ENCODE assay signal across 19 cellular contexts in the genomic region with DNA sequence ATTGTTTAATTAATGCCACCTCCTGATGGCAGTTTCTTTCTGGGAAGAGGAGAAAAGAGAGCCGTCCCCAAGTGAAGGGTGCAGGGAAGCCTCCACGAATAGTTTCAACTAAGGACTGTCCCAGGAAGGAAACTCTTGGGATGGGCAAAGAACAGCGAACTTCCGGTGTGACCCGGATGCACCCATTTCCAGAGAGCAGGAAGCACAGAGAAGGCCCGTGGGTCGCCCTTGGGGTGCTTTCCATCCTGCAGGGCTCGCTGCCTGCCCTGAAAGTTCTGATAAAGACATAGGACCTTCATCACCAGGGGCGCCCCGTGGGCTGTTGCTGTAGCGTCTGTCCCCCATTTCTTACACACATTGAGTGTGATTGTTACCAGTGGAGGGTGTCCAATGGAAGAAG. TPM values are rescaled to one million over a fixed set of nuclear protein-coding genes. Genes with fewer than 3 reads are reported as not detected.
A peak's percentile ranks its signal among the peaks of the same experiment; 100 is the strongest.
DNase-seq lines count a peak whose midpoint lies in the region; ATAC-seq and TF ChIP-seq lines count a peak whose summit lies in the region.
"Had no signal": no experiment of that assay in that cellular context is flagged by ENCODE, and none has a peak within 500 bp of the region (broad histone marks: within the 10 kb centered on the region; RNA-seq: fewer than 3 reads in every experiment).

No MANE protein-coding gene starts in this region.

- H3K27me3 Mint-ChIP-seq in T-helper 2 cell treated with Interferon-gamma antibody and Interleukin-4, amounts not matched to agents 5 μg/mL and 100 μg/mL, for 36 hours (ENCODE audit: low read depth) = no peaks in the 10 kb centered on the region
- H3K27me3 Mint-ChIP-seq in GM23338 (ENCODE audit: insufficient read depth, low read depth, poor library complexity) = peaks cover 6% of the 10 kb centered on the region
- H3K27me3 Mint-ChIP-seq: CD4-positive, alpha-beta memory T cell had no signal

- H3F3A ChIP-seq in GM23338 (replicated peaks; ENCODE audit: low read depth) = peaks cover 6% of the 10 kb centered on the region; the same call in 1 of the 2 replicates

- H3K36me3 ChIP-seq in GM23338 (ENCODE audit: insufficient read depth) = peaks cover 6% of the 10 kb centered on the region

- peaks cover 30% of the 10 kb centered on the region for H4K20me1 ChIP-seq in GM23338 (replicated peaks; ENCODE audit: insufficient read depth)

- H3K9me3 Mint-ChIP-seq in T-helper 2 cell treated with Interferon-gamma antibody and Interleukin-4, amounts not matched to agents 5 μg/mL and 100 μg/mL, for 36 hours = no peaks in the 10 kb centered on the region
- no peaks in the 10 kb centered on the region for H3K9me3 Mint-ChIP-seq in GM23338
- no peaks in the 10 kb centered on the region for H3K9me3 Mint-ChIP-seq in stimulated activated effector memory CD8-positive, alpha-beta T cell treated with anti-CD3 and anti-CD28 coated beads, Interleukin-12 subunit alpha, Interleukin-12 subunit beta, amount 100 ng/mL, for 72 hours
- H3K9me3 Mint-ChIP-seq: CD4-positive, alpha-beta memory T cell had no signal

- H3K9me2 ChIP-seq in GM23338 (ENCODE audit: insufficient read depth) = no peaks in the 10 kb centered on the region

- H3K79me2 ChIP-seq in GM23338 (replicated peaks; ENCODE audit: insufficient read depth) = peaks cover 99% of the 10 kb centered on the region

- no peaks in the 10 kb centered on the region for H3K27me3 ChIP-seq in GM23338 (ENCODE audit: insufficient read depth)

- H3K4me1 ChIP-seq in GM23338 (ENCODE audit: insufficient read depth) = 0 out of 2 replicates have a peak, but pooled peaks cover 4% of the 10 kb centered on the region

- H3K4me3 Mint-ChIP-seq in T-helper 2 cell treated with Interferon-gamma antibody and Interleukin-4, amounts not matched to agents 5 μg/mL and 100 μg/mL, for 36 hours = no peak overlapping the region
- H3K4me3 Mint-ChIP-seq in GM23338 = no peak overlapping the region
- H3K4me3 Mint-ChIP-seq in stimulated activated effector memory CD8-positive, alpha-beta T cell treated with anti-CD3 and anti-CD28 coated beads, Interleukin-12 subunit alpha, Interleukin-12 subunit beta, amount 100 ng/mL, for 72 hours = no peak overlapping the region
- H3K4me3 Mint-ChIP-seq: CD4-positive, alpha-beta memory T cell had no signal

- no peak for DNase-seq in T-helper 2 cell treated with Interferon-gamma antibody and Interleukin-4, amounts not matched to agents 5 μg/mL and 100 μg/mL, for 36 hours (ENCODE audit: low spot score)
- DNase-seq in T-helper 2 cell (no peak), GM23338 (ENCODE audit: low spot score) (no peak), left lobe of liver (ENCODE audit: low spot score) (peak; percentile 41), cortex of kidney (lab: John Stamatoyannopoulos, UW) (no peak), T-helper 9 cell (no peak)
- no peak for DNase-seq in stimulated activated effector memory CD8-positive, alpha-beta T cell treated with anti-CD3 and anti-CD28 coated beads, Interleukin-12 subunit alpha, Interleukin-12 subunit beta, amount 100 ng/mL, for 72 hours (ENCODE audit: low spot score in 2 of 2)
- DNase-seq: 8988T; Calu3; CD4-positive, alpha-beta memory T cell; EL; NCI-H1694 treated with DMSO at 0.1 percent for 48 hours; NCI-H2107; NCI-H510A; NCI-H748 treated with DMSO at 0.1 percent for 48 hours; NK-92 treated with Interleukin-12 subunit alpha and Interleukin-12 subunit beta, amount 100 ng/mL, for 24 hours; Right ventricle myocardium superior had no signal

- ATAC-seq in GM23338 (no peak), left lobe of liver (peak; percentile 33), GM18873 (IDR thresholded peaks at IDR 0.05; ENCODE audit: low FRiP score, unreplicated experiment) (no peak)
- ATAC-seq in stimulated activated effector memory CD8-positive, alpha-beta T cell treated with anti-CD3 and anti-CD28 coated beads, Interleukin-12 subunit alpha, Interleukin-12 subunit beta, amount 100 ng/mL, for 72 hours = no peak

- no peak overlapping the region for H3K4me2 ChIP-seq in GM23338

- H3K4me3 ChIP-seq in GM23338 = no peak overlapping the region
- H3K4me3 ChIP-seq: K562 had no signal

- no peak overlapping the region for H2AFZ ChIP-seq in GM23338

- H3K36me3 Mint-ChIP-seq in T-helper 2 cell treated with Interferon-gamma antibody and Interleukin-4, amounts not matched to agents 5 μg/mL and 100 μg/mL, for 36 hours (ENCODE audit: low read depth) = peaks cover 16% of the 10 kb centered on the region
- H3K36me3 Mint-ChIP-seq in GM23338 (ENCODE audit: low read depth) = peaks cover 64% of the 10 kb centered on the region
- peaks cover 60% of the 10 kb centered on the region for H3K36me3 Mint-ChIP-seq in stimulated activated effector memory CD8-positive, alpha-beta T cell treated with anti-CD3 and anti-CD28 coated beads, Interleukin-12 subunit alpha, Interleukin-12 subunit beta, amount 100 ng/mL, for 72 hours

- TF ChIP-seq CTCF in GM23338 (conservative IDR thresholded peaks at IDR 0.05; ENCODE audit: low read depth in 2 of 2) = no peak

- H3K4me1 Mint-ChIP-seq in T-helper 2 cell treated with Interferon-gamma antibody and Interleukin-4, amounts not matched to agents 5 μg/mL and 100 μg/mL, for 36 hours (ENCODE audit: low read depth) = peaks cover 2% of the 10 kb centered on the region
- peaks cover 16% of the 10 kb centered on the region; the same call in 2 of the 3 replicates for H3K4me1 Mint-ChIP-seq in GM23338
- H3K4me1 Mint-ChIP-seq in stimulated activated effector memory CD8-positive, alpha-beta T cell treated with anti-CD3 and anti-CD28 coated beads, Interleukin-12 subunit alpha, Interleukin-12 subunit beta, amount 100 ng/mL, for 72 hours = peaks cover 44% of the 10 kb centered on the region

- H3K27ac Mint-ChIP-seq in T-helper 2 cell treated with Interferon-gamma antibody and Interleukin-4, amounts not matched to agents 5 μg/mL and 100 μg/mL, for 36 hours = peak overlapping the region; percentile 20
- H3K27ac Mint-ChIP-seq in GM23338 = no peak overlapping the region
- H3K27ac Mint-ChIP-seq in stimulated activated effector memory CD8-positive, alpha-beta T cell treated with anti-CD3 and anti-CD28 coated beads, Interleukin-12 subunit alpha, Interleukin-12 subunit beta, amount 100 ng/mL, for 72 hours = peak overlapping the region; percentile 52

- H3K27ac ChIP-seq in GM23338 (ENCODE audit: low read depth) = 0 out of 2 replicates have a peak overlapping the region, but pooled peaks have one; percentile 55

TF ChIP-seq in GM23338, 12 proteins besides CTCF, POLR2A, EP300 and RAD21 (continues in another document):
- TF ChIP-seq CREB1 (CRISPR knock-in tag; IDR thresholded peaks at IDR 0.05; ENCODE audit: low read depth) (no peak), POLR2AphosphoS5 (IDR thresholded peaks at IDR 0.05; ENCODE audit: low read depth) (no peak), EZH2 (IDR thresholded peaks at IDR 0.05; ENCODE audit: low read depth, unreplicated experiment) (no peak), NANOG (IDR thresholded peaks at IDR 0.05; ENCODE audit: borderline replicate concordance) (no peak), ZNF114 (CRISPR knock-in tag; IDR thresholded peaks at IDR 0.05) (no peak), EZH2phosphoT487 (IDR thresholded peaks at IDR 0.05; ENCODE audit: unreplicated experiment) (no peak), ZNF331 (CRISPR knock-in tag; IDR thresholded peaks at IDR 0.05; ENCODE audit: low read depth) (no peak)

RNA-seq across cellular contexts. Expression of a gene that starts 27.0 kb away (rescaled TPM):
- 219 and 242 TPM in 2 replicates for total RNA-seq in GM23338 (2014; rRNA removed; shearing (Covaris generic))
- 184 and 204 TPM in 2 replicates for polyA plus RNA-seq in GM23338 (2016; fragmentation: Nextera tagmentation; extraction: Ambion mirVana)
- 119 TPM for total RNA-seq in left lobe of liver
